In the genomic region with DNA sequence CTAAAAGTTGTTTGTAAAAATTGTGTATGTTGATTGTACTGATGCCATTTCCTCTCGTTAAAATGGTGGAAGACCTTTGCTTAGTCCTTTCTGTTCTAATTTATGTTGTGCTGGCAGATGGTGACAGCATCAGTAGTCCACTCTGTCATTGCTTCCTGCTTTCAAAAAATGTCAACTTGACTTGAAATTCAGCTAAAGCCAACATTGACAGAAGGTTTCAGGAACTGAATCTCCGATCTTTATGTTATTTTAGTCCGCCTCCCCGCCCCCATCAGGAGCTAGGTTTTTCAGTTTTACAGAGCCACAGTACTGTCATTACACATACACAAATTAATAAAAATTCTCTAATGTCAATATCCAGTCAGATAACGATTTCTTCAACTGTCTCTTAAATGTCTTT, we compare ENCODE assay signal across 1 cellular context.
TF ChIP-seq lines count a peak whose summit lies in the region.

No MANE protein-coding gene starts in this region.

TF ChIP-seq in GM12878, 131 proteins besides CTCF, POLR2A, EP300 and RAD21 (continued from another document):
- TF ChIP-seq IRF3 (IDR thresholded peaks at IDR 0.05) (no peak), SIN3A (IDR thresholded peaks at IDR 0.05; ENCODE audit: low read depth, low read length) (peak; percentile 48; the same call in 1 of the 2 replicates), SMAD5 (IDR thresholded peaks at IDR 0.05; ENCODE audit: low read depth) (no peak), CHD2 (IDR thresholded peaks at IDR 0.05; ENCODE audit: borderline replicate concordance, low read depth, low read length) (peak; percentile 35; the same call in 1 of the 2 replicates), SPI1 (IDR thresholded peaks at IDR 0.05; ENCODE audit: borderline replicate concordance, insufficient read depth, low read depth, low read length) (peak; percentile 71), YY1 (IDR thresholded peaks at IDR 0.05; ENCODE audit: low read depth, low read length) (peak; percentile 55; the same call in 1 of the 2 replicates), ETV6 (conservative IDR thresholded peaks at IDR 0.05 in 1 of 2, IDR thresholded peaks at IDR 0.05 in 1 of 2; ENCODE audit: borderline replicate concordance in 1 of 2, low read depth in 1 of 2) (peak in 1 of 2 experiments; percentile 52; a peak in 1 of 4 replicates), NR2F1 (conservative IDR thresholded peaks at IDR 0.05) (no peak)
